In genomic region chr9:2013688-2014087, GRCh38 we compare ENCODE assay signal across 8 cellular contexts. TPM values are rescaled to one million over a fixed set of nuclear protein-coding genes. Genes with fewer than 3 reads are reported as not detected.
DNase-seq lines count a peak whose midpoint lies in the region; ATAC-seq, FAIRE-seq and TF ChIP-seq lines count a peak whose summit lies in the region.

No MANE protein-coding gene starts in this region.

- no TSS peak for BruUV-seq in K562 (replicated peaks; lab: Mats Ljungman, UMichigan)

- FAIRE-seq in K562 (lab: Jason Lieb, UNC), result no peak

- 68% methylated on average over 2 of the region's 2 CpGs for WGBS in K562 (ENCODE audit: insufficient coverage, low coverage, missing lambda C conversion rate)

- in situ Hi-C loops in K562 (cut with MboI), result no loop called here

- H3K4me1 ChIP-seq in KMS-11 (ENCODE audit: low read depth, poor library complexity, severe bottlenecking), result peaks cover 16% of the 10 kb centered on the region
- H3K4me1 ChIP-seq in K562 (replicated peaks in 1 of 2; ENCODE audit: control insufficient read depth in 2 of 2, insufficient read depth in 2 of 2, low read length in 2 of 2), result peaks cover 9 to 16% of the 10 kb centered on the region in 2 experiments; a peak in 4 of 5 replicates
- H3K4me1 ChIP-seq in mononuclear cell (ENCODE audit: insufficient read depth, low read length), result peaks cover 22% of the 10 kb centered on the region

- POLR2A ChIA-PET in K562 (lab: Yijun Ruan, JAX), result interaction anchor here (1.2 kb wide), 1 partner anchor 10 kb away, joined by 3 read pairs; no protein-coding TSS in a partner anchor

- intact Hi-C loops in K562 (cut with micrococcal nuclease), result loop anchor here (10.0 kb wide), 1 partner anchor 71 kb away; no protein-coding TSS in a partner anchor

- H2AFZ ChIP-seq in KMS-11 (ENCODE audit: low read depth), result peak overlapping the region; percentile 73
- peak overlapping the region; percentile 21; the same call in 1 of the 2 replicates for H2AFZ ChIP-seq in K562 (ENCODE audit: low read depth, low read length)

- no peak for TF ChIP-seq POLR2A in K562 (conservative IDR thresholded peaks at IDR 0.05)

- H3K36me3 ChIP-seq in KMS-11 (ENCODE audit: insufficient read depth) (no peaks in the 10 kb centered on the region), K562 (ENCODE audit: control insufficient read depth, insufficient read depth, low read length) (no peaks in the 10 kb centered on the region)

- no peak for TF ChIP-seq CTCF in KMS-11 (conservative IDR thresholded peaks at IDR 0.05; ENCODE audit: low read depth, low read length)
- no peak for TF ChIP-seq CTCF in K562 (IDR thresholded peaks at IDR 0.05 in 2 of 3, conservative IDR thresholded peaks at IDR 0.05 in 1 of 3; ENCODE audit: insufficient read depth in 2 of 3, low read depth in 1 of 3, low read length in 3 of 3)

- H3K9ac ChIP-seq in KMS-11, result peak overlapping the region; percentile 64; the same call in 1 of the 2 replicates
- no peak overlapping the region; a peak in 1 of 4 replicates for H3K9ac ChIP-seq in K562 (ENCODE audit: insufficient read depth in 1 of 2, low read depth in 2 of 2, low read length in 2 of 2)

- TF ChIP-seq EP300 in K562 (IDR thresholded peaks at IDR 0.05; ENCODE audit: low read length), result no peak

- H3K9me3 ChIP-seq in K562 (replicated peaks; ENCODE audit: control insufficient read depth, insufficient read depth, low read depth, low read length) (no peaks in the 10 kb centered on the region), mononuclear cell (ENCODE audit: low read depth, low read length) (no peaks in the 10 kb centered on the region)

- no peaks in the 10 kb centered on the region for H3K27me3 ChIP-seq in KMS-11 (ENCODE audit: insufficient read depth, low read depth)
- H3K27me3 ChIP-seq in K562 (ENCODE audit: control insufficient read depth in 2 of 2, insufficient read depth in 2 of 2, low read length in 2 of 2), result no peaks in the 10 kb centered on the region
- H3K27me3 ChIP-seq in mononuclear cell (ENCODE audit: insufficient read depth, low read length), result no peaks in the 10 kb centered on the region

- CTCF ChIA-PET in K562 (lab: Yijun Ruan, JAX; ENCODE audit: low intra/inter-chr PET ratio), result no interaction called here

- H3K9me1 ChIP-seq in K562 (ENCODE audit: control insufficient read depth, insufficient read depth, low read length), result no peaks in the 10 kb centered on the region

- H3K27ac ChIP-seq in KMS-11 (peak overlapping the region; percentile 93; the same call in 1 of the 2 replicates), K562 (ENCODE audit: extremely low read depth, low read depth, low read length) (no peak overlapping the region)

- H3K79me2 ChIP-seq in KMS-11 (ENCODE audit: insufficient read depth, low read depth) (peaks cover 33% of the 10 kb centered on the region), K562 (ENCODE audit: control insufficient read depth, insufficient read depth, low read length) (peaks cover 29% of the 10 kb centered on the region)

- no peak for ATAC-seq in K562
- ATAC-seq in GM21447 (IDR thresholded peaks at IDR 0.05; ENCODE audit: unreplicated experiment), result no peak

- H3K4me2 ChIP-seq in KMS-11 (peak overlapping the region; percentile 84), K562 (ENCODE audit: insufficient read depth, low read length) (peak overlapping the region; percentile 90; the same call in 1 of the 2 replicates)

- DNase-seq in AG08395 (ENCODE audit: low spot score) (peak; percentile 49), K562 (ENCODE audit: extremely low read depth in 1 of 4, low spot score in 3 of 4) (no peak), NCI-H82 treated with DMSO at 0.1 percent for 48 hours (lab: John Stamatoyannopoulos, UW; ENCODE audit: unreplicated experiment) (no peak), NCI-H1436 (lab: John Stamatoyannopoulos, UW) (no peak), NCI-H446 (lab: John Stamatoyannopoulos, UW) (no peak)

- H4K20me1 ChIP-seq in KMS-11 (ENCODE audit: insufficient read depth) (no peaks in the 10 kb centered on the region), K562 (replicated peaks; ENCODE audit: control insufficient read depth, insufficient read depth, low read length) (no peaks in the 10 kb centered on the region)

- no peak for TF ChIP-seq RAD21 in K562 (CRISPR knock-in tag; conservative IDR thresholded peaks at IDR 0.05 in 1 of 2, IDR thresholded peaks at IDR 0.05 in 1 of 2)

- H3K4me3 ChIP-seq in KMS-11 (IDR thresholded peaks at IDR 0.05; ENCODE audit: insufficient read depth, low read depth, low read length) (no peak overlapping the region), K562 (peak overlapping the region; percentile 71; the same call in 1 of the 2 replicates), mononuclear cell (ENCODE audit: low read length) (peak overlapping the region; percentile 96)

TF ChIP-seq in K562, 482 proteins besides CTCF, POLR2A, EP300 and RAD21:
- TF ChIP-seq ZNF395 (CRISPR knock-in tag; IDR thresholded peaks at IDR 0.05), result no peak
- TF ChIP-seq CBX8 (IDR thresholded peaks at IDR 0.05; ENCODE audit: borderline replicate concordance, extremely low read depth, low read depth, low read length, poor library complexity, severe bottlenecking), result no peak
- TF ChIP-seq ZFX (CRISPR knock-in tag; IDR thresholded peaks at IDR 0.05), result no peak
- no peak for TF ChIP-seq MAZ (CRISPR knock-in tag; conservative IDR thresholded peaks at IDR 0.05 in 1 of 2, IDR thresholded peaks at IDR 0.05 in 1 of 2)
- TF ChIP-seq NFATC3 (IDR thresholded peaks at IDR 0.05), result no peak
- no peak for TF ChIP-seq HMGN3 (IDR thresholded peaks at IDR 0.05; ENCODE audit: borderline replicate concordance, extremely low read depth, insufficient read length, low read depth, low read length)
- TF ChIP-seq IRF2 (CRISPR knock-in tag; IDR thresholded peaks at IDR 0.05), result no peak

RNA-seq across cellular contexts. Expression of gene SMARCA2, which starts 1.5 kb away (rescaled TPM):
- total RNA-seq in K562 (2011; cell fraction: chromatin; rRNA removed; ENCODE audit: low replicate concordance), result 79.2 and 117 TPM in 2 replicates
- 31.4 and 47.4 TPM in 2 replicates for total RNA-seq in K562 (2011; cell fraction: nucleolus; rRNA removed)
- 67.2 and 80.6 TPM in 2 replicates for total RNA-seq in K562 (2011; cell fraction: nucleoplasm; rRNA removed)
- total RNA-seq in K562 (2014; rRNA removed) (21.2 and 23.7 TPM in 2 replicates), K562 (2014; rRNA removed; fragmentation: Illumina TruSeq; extraction: Trizol) (32.6 and 34.9 TPM in 2 replicates), K562 (2015; rRNA removed; fragmentation: Illumina TruSeq; extraction: Trizol) (30.1 and 32.9 TPM in 2 replicates), K562 (2021) (34.8 and 35.0 TPM in 2 replicates), mononuclear cell (147 TPM)
- polyA plus RNA-seq in K562 (2011; rRNA removed) (28.8 and 45.9 TPM in 2 replicates), K562 (2014; fragmentation: Illumina TruSeq; extraction: Trizol) (25.5 and 27.8 TPM in 2 replicates), K562 (2014; fragmentation: Nextera tagmentation; extraction: Ambion mirVana) (1 to 10 TPM; 8.0 to 8.3 TPM), K562 (2014; rRNA removed) (17.8 and 20.4 TPM in 2 replicates)
- polyA plus RNA-seq in K562 (2011; cell fraction: cytosol; rRNA removed), result 40.2 and 49.5 TPM in 2 replicates
- polyA plus RNA-seq in K562 (2011; cell fraction: nucleus; rRNA removed), result 66.9 and 68.6 TPM in 2 replicates
- 25.1 and 25.2 TPM in 2 replicates for polyA plus RNA-seq in K562 (2012)
- polyA minus RNA-seq in K562 (2011; rRNA and poly(A)+ RNA removed), result 74.8 and 99.3 TPM in 2 replicates
- 22.7 and 27.1 TPM in 2 replicates for polyA minus RNA-seq in K562 (2011; cell fraction: cytosol; rRNA and poly(A)+ RNA removed)
- polyA minus RNA-seq in K562 (2011; cell fraction: nucleus; rRNA and poly(A)+ RNA removed), result 84.8 and 137 TPM in 2 replicates
